Comparison of ENCODE assay signal across 19 cellular contexts in the genomic region with DNA sequence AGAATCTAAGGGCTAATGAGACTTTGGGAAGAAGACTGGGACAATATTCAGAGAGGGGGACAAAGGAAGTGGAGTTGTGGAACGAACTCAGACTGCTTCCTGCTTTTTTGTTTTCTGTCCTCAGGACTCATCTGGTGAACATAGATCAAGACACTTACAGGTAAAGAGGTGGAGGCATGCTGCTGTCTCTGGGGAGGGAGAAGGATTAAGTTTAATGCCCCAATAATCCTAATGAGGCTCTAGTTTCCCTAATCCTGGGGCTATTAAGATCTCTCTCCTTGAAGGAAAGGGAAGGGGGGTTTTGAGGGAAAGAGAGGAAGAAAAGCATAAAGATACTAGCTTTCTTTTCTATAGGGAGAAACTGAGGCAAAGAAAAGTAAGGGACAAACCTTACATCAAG. TPM values are rescaled to one million over a fixed set of nuclear protein-coding genes. Genes with fewer than 3 reads are reported as not detected.
DNase-seq lines count a peak whose midpoint lies in the region; ATAC-seq, FAIRE-seq and TF ChIP-seq lines count a peak whose summit lies in the region.
"Had no signal": no experiment of that assay in that cellular context is flagged by ENCODE, and none has a peak within 500 bp of the region (broad histone marks: within the 10 kb centered on the region; RNA-seq: fewer than 3 reads in every experiment).

No MANE protein-coding gene starts in this region.

- no peak overlapping the region for H2BK120ac ChIP-seq in H9 (ENCODE audit: low read depth, low read length, poor library complexity, severe bottlenecking)

- WGBS in H9 (ENCODE audit: extremely low coverage, insufficient read length, low lambda C conversion rate), result no CpG with 5 or more reads among the region's 1 CpG
- 52% methylated on average over 1 of the region's 1 CpG for WGBS in K562 (ENCODE audit: insufficient coverage, low coverage, missing lambda C conversion rate)

- BruUV-seq in K562 (replicated peaks; lab: Mats Ljungman, UMichigan), result no TSS peak

- no peaks in the 10 kb centered on the region for H3K27me3 Mint-ChIP-seq in CD4-positive, alpha-beta T cell
- H3K27me3 Mint-ChIP-seq in H9 (ENCODE audit: low read depth), result no peaks in the 10 kb centered on the region

- H3K9me1 ChIP-seq in K562 (ENCODE audit: control insufficient read depth, insufficient read depth, low read length), result no peaks in the 10 kb centered on the region

- TF ChIP-seq RAD21 in K562 (CRISPR knock-in tag; conservative IDR thresholded peaks at IDR 0.05 in 1 of 2, IDR thresholded peaks at IDR 0.05 in 1 of 2), result no peak

- H3K23ac ChIP-seq in H9 (ENCODE audit: insufficient read length, low read depth, low read length), result no peak overlapping the region

- H3K9me3 ChIP-seq in CD4-positive, alpha-beta T cell (ENCODE audit: control insufficient read depth, low read length), result no peaks in the 10 kb centered on the region
- H3K9me3 ChIP-seq in H9 (ENCODE audit: control insufficient read depth, low read depth, low read length) (no peaks in the 10 kb centered on the region), K562 (replicated peaks; ENCODE audit: control insufficient read depth, insufficient read depth, low read depth, low read length) (no peaks in the 10 kb centered on the region), osteoblast (ENCODE audit: low read depth, low read length) (no peaks in the 10 kb centered on the region)
- H3K9me3 ChIP-seq: BE2C had no signal

- TF ChIP-seq EP300 in K562 (IDR thresholded peaks at IDR 0.05; ENCODE audit: low read length), result no peak

- H3K27me3 ChIP-seq in CD4-positive, alpha-beta T cell (ENCODE audit: control insufficient read depth, insufficient read depth, low read length), result no peaks in the 10 kb centered on the region
- no peaks in the 10 kb centered on the region for H3K27me3 ChIP-seq in H9 (ENCODE audit: insufficient read depth, low read length)
- H3K27me3 ChIP-seq in K562 (ENCODE audit: control insufficient read depth in 2 of 2, insufficient read depth in 2 of 2, low read length in 2 of 2), result no peaks in the 10 kb centered on the region
- H3K27me3 ChIP-seq in osteoblast (ENCODE audit: insufficient read depth, low read length), result no peaks in the 10 kb centered on the region
- H3K27me3 ChIP-seq: BE2C had no signal

- peak overlapping the region; percentile 13 for H3K4me3 Mint-ChIP-seq in CD4-positive, alpha-beta T cell
- H3K4me3 Mint-ChIP-seq in H9, result no peak overlapping the region

- H3K79me2 ChIP-seq in H9 (ENCODE audit: insufficient read depth, low read length) (no peaks in the 10 kb centered on the region), K562 (ENCODE audit: control insufficient read depth, insufficient read depth, low read length) (peaks cover 28% of the 10 kb centered on the region), osteoblast (ENCODE audit: insufficient read depth, low read length) (peaks cover 10% of the 10 kb centered on the region)

- no peak overlapping the region for H3K4me3 ChIP-seq in K562
- H3K4me3 ChIP-seq in osteoblast (ENCODE audit: insufficient read depth, low read length), result no peak overlapping the region

- CTCF ChIA-PET in CD4-positive, alpha-beta T cell (lab: Charles Lee), result no interaction called here
- CTCF ChIA-PET in K562 (lab: Yijun Ruan, JAX; ENCODE audit: low intra/inter-chr PET ratio), result interaction anchor here (0.6 kb wide), 1 partner anchor 91 kb away, joined by 4 read pairs; no protein-coding TSS in a partner anchor

- H3K79me1 ChIP-seq in H9 (ENCODE audit: insufficient read depth, low read depth, low read length, poor library complexity, severe bottlenecking), result no peaks in the 10 kb centered on the region

- peaks cover 11% of the 10 kb centered on the region for H3K36me3 Mint-ChIP-seq in CD4-positive, alpha-beta T cell (ENCODE audit: low read depth)
- peaks cover 18 to 53% (median 32%) of the 10 kb centered on the region in 3 experiments for H3K36me3 Mint-ChIP-seq in H9 (ENCODE audit: insufficient read depth in 1 of 3, low read depth in 3 of 3)

- no peak overlapping the region for H3K18ac ChIP-seq in H9 (ENCODE audit: insufficient read length, low read depth, low read length)

- DNase-seq in CD4-positive, alpha-beta T cell, result no peak
- no peak for DNase-seq in H9
- no peak for DNase-seq in K562 (ENCODE audit: extremely low read depth in 1 of 4, low spot score in 3 of 4)
- peak; percentile 26 for DNase-seq in osteoblast (ENCODE audit: insufficient read length, low spot score, missing footprints)
- no peak for DNase-seq in mucosa of gallbladder (ENCODE audit: low spot score)
- no peak for DNase-seq in substantia nigra (lab: John Stamatoyannopoulos, UW)
- DNase-seq: BE2C, DMS 273 treated with DMSO at 0.1 percent for 48 hours, GF-D8, NCI-H1048, NCI-H146, NCI-H510A treated with DMSO at 0.1 percent for 48 hours had no signal

- ATAC-seq in CD4-positive, alpha-beta T cell (ENCODE audit: poor library complexity), result no peak
- ATAC-seq in K562, result no peak
- ATAC-seq in HG03565 (IDR thresholded peaks at IDR 0.05; ENCODE audit: unreplicated experiment), result no peak
- ATAC-seq: Panc1, Right ventricle myocardium inferior had no signal

- no peak overlapping the region for H2BK20ac ChIP-seq in H9 (ENCODE audit: low read depth, low read length, poor library complexity, severe bottlenecking)

- H2AFZ ChIP-seq in H9 (ENCODE audit: low read length) (no peak overlapping the region), K562 (ENCODE audit: low read depth, low read length) (0 out of 2 replicates have a peak overlapping the region, but pooled peaks have one; percentile 5), osteoblast (ENCODE audit: low read length) (no peak overlapping the region)

- H3K9me3 Mint-ChIP-seq in CD4-positive, alpha-beta T cell, result no peaks in the 10 kb centered on the region
- H3K9me3 Mint-ChIP-seq in H9, result no peaks in the 10 kb centered on the region

- no peaks in the 10 kb centered on the region for H3K4me1 ChIP-seq in H9 (ENCODE audit: insufficient read depth, low read length)
- H3K4me1 ChIP-seq in K562 (replicated peaks in 1 of 2; ENCODE audit: control insufficient read depth in 2 of 2, insufficient read depth in 2 of 2, low read length in 2 of 2), result peaks cover 31 to 33% of the 10 kb centered on the region in 2 experiments
- peaks cover 9% of the 10 kb centered on the region for H3K4me1 ChIP-seq in osteoblast (ENCODE audit: insufficient read depth, low read length)

- H3K36me3 ChIP-seq in K562 (ENCODE audit: control insufficient read depth, insufficient read depth, low read length) (peaks cover 69% of the 10 kb centered on the region), osteoblast (ENCODE audit: insufficient read depth, low read length) (peaks cover 22% of the 10 kb centered on the region)

- H2AK5ac ChIP-seq in H9 (ENCODE audit: insufficient read length, low read length), result no peak overlapping the region

- H3K4me2 ChIP-seq in H9 (ENCODE audit: insufficient read depth, insufficient read length, low read length) (no peak overlapping the region), K562 (ENCODE audit: insufficient read depth, low read length) (peak overlapping the region; percentile 12; the same call in 1 of the 2 replicates), osteoblast (ENCODE audit: insufficient read depth, low read length) (no peak overlapping the region)

- TF ChIP-seq CTCF in CD4-positive, alpha-beta T cell (IDR thresholded peaks at IDR 0.05), result no peak
- TF ChIP-seq CTCF in H9 (conservative IDR thresholded peaks at IDR 0.05) (no peak), K562 (IDR thresholded peaks at IDR 0.05 in 2 of 3, conservative IDR thresholded peaks at IDR 0.05 in 1 of 3; ENCODE audit: insufficient read depth in 2 of 3, low read depth in 1 of 3, low read length in 3 of 3) (no peak), osteoblast (IDR thresholded peaks at IDR 0.05; ENCODE audit: extremely low read depth, low read depth, low read length) (no peak)

- H2BK15ac ChIP-seq in H9 (ENCODE audit: low read depth, low read length), result no peak overlapping the region

- in situ Hi-C loops in K562 (cut with MboI), result no loop called here

- no peak overlapping the region for H4K8ac ChIP-seq in H9 (replicated peaks; ENCODE audit: insufficient read length, low read depth, low read length)

- no peak overlapping the region for H3K4ac ChIP-seq in H9 (ENCODE audit: low read depth, low read length)

- H4K91ac ChIP-seq in H9 (ENCODE audit: insufficient read length, low read depth, low read length), result no peak overlapping the region

- H3T11ph ChIP-seq in H9 (ENCODE audit: low read length), result no peak overlapping the region

- no peak overlapping the region for H2BK5ac ChIP-seq in H9 (ENCODE audit: insufficient read length, low read length)

- H3K27ac Mint-ChIP-seq in CD4-positive, alpha-beta T cell, result no peak overlapping the region
- H3K27ac Mint-ChIP-seq in H9, result peak overlapping the region; percentile 31 to 50 (median 48); a peak in 6 of 7 replicates

- H3K9ac ChIP-seq in H9 (ENCODE audit: extremely low read depth, insufficient read length, low read length) (no peak overlapping the region), K562 (ENCODE audit: insufficient read depth in 1 of 2, low read depth in 2 of 2, low read length in 2 of 2) (peak overlapping the region; percentile 36 to 59)

- H4K5ac ChIP-seq in H9 (ENCODE audit: insufficient read length, low read depth, low read length), result no peak overlapping the region

- H2BK12ac ChIP-seq in H9 (ENCODE audit: insufficient read length, low read depth, low read length), result no peak overlapping the region

- no peak for FAIRE-seq in K562 (lab: Jason Lieb, UNC)
- FAIRE-seq: GM12892 had no signal

- H4K20me1 ChIP-seq in H9 (ENCODE audit: control insufficient read depth, insufficient read depth, insufficient read length) (no peaks in the 10 kb centered on the region), K562 (replicated peaks; ENCODE audit: control insufficient read depth, insufficient read depth, low read length) (no peaks in the 10 kb centered on the region), osteoblast (ENCODE audit: insufficient read depth, low read length) (no peaks in the 10 kb centered on the region)

- no peak overlapping the region for H3K56ac ChIP-seq in H9 (ENCODE audit: insufficient read length, low read depth, low read length)

- H3K27ac ChIP-seq in CD4-positive, alpha-beta T cell (ENCODE audit: low read depth, low read length), result no peak overlapping the region
- H3K27ac ChIP-seq in H9 (ENCODE audit: insufficient read length, low read depth, low read length) (no peak overlapping the region), K562 (ENCODE audit: extremely low read depth, low read depth, low read length) (peak overlapping the region; percentile 60), osteoblast (ENCODE audit: low read depth, low read length) (no peak overlapping the region), substantia nigra (ENCODE audit: low read depth, low read length, poor library complexity, severe bottlenecking) (no peak overlapping the region)

- POLR2A ChIA-PET in CD4-positive, alpha-beta T cell (lab: Charles Lee), result no interaction called here
- POLR2A ChIA-PET in K562 (lab: Yijun Ruan, JAX), result interaction anchor here (0.7 to 1.4 kb wide), 2 partner anchors 14 to 15 kb away, joined by 3 to 4 read pairs; partner anchors contain the start of gene DDAH2

- no peak for TF ChIP-seq POLR2A in K562 (conservative IDR thresholded peaks at IDR 0.05)

- intact Hi-C loops in CD4-positive, alpha-beta T cell (cut with DNase I, micrococcal nuclease), result no loop called here
- intact Hi-C loops in K562 (cut with micrococcal nuclease), result no loop called here

- peaks cover 7% of the 10 kb centered on the region for H3K23me2 ChIP-seq in H9 (ENCODE audit: insufficient read length, low read depth, low read length, poor library complexity, severe bottlenecking)

- peaks cover 15% of the 10 kb centered on the region for H3K4me1 Mint-ChIP-seq in CD4-positive, alpha-beta T cell (ENCODE audit: low read depth)
- H3K4me1 Mint-ChIP-seq in H9, result peaks cover 13 to 28% of the 10 kb centered on the region in 2 experiments

- H3K14ac ChIP-seq in H9 (ENCODE audit: insufficient read depth, low read length), result no peak overlapping the region

RNA-seq across cellular contexts. Expression of gene MSH5, which starts 4.6 kb away (rescaled TPM):
- total RNA-seq in CD4-positive, alpha-beta T cell, result 10 to 100 TPM; 13.6 to 13.7 TPM
- total RNA-seq in H9 (2021) (21.5 and 22.4 TPM in 2 replicates), K562 (2014; rRNA removed) (21.1 and 34.7 TPM in 2 replicates), K562 (2014; rRNA removed; fragmentation: Illumina TruSeq; extraction: Trizol) (46.6 and 47.6 TPM in 2 replicates), K562 (2015; rRNA removed; fragmentation: Illumina TruSeq; extraction: Trizol) (34.3 and 37.9 TPM in 2 replicates), K562 (2021) (75.4 and 82.7 TPM in 2 replicates), osteoblast (12.4 and 13.0 TPM in 2 replicates), mucosa of gallbladder (19.7 TPM)
- total RNA-seq in K562 (2011; cell fraction: chromatin; rRNA removed; ENCODE audit: low replicate concordance), result 1,865 and 2,284 TPM in 2 replicates
- 827 and 897 TPM in 2 replicates for total RNA-seq in K562 (2011; cell fraction: nucleolus; rRNA removed)
- 1,204 and 1,437 TPM in 2 replicates for total RNA-seq in K562 (2011; cell fraction: nucleoplasm; rRNA removed)
- polyA plus RNA-seq in K562 (2011; rRNA removed) (104 and 202 TPM in 2 replicates), K562 (2014; fragmentation: Illumina TruSeq; extraction: Trizol) (52.5 and 52.8 TPM in 2 replicates), K562 (2014; fragmentation: Nextera tagmentation; extraction: Ambion mirVana) (10 to 100 TPM; 12.5 to 14.0 TPM), K562 (2014; rRNA removed) (80.2 and 84.7 TPM in 2 replicates)
- polyA plus RNA-seq in K562 (2011; cell fraction: cytosol; rRNA removed), result 42.0 and 70.8 TPM in 2 replicates
- polyA plus RNA-seq in K562 (2011; cell fraction: nucleus; rRNA removed), result 1,103 and 1,564 TPM in 2 replicates
- 30.9 and 84.7 TPM in 2 replicates for polyA plus RNA-seq in K562 (2012)
- polyA minus RNA-seq in K562 (2011; rRNA and poly(A)+ RNA removed), result 112 and 145 TPM in 2 replicates
- polyA minus RNA-seq in K562 (2011; cell fraction: cytosol; rRNA and poly(A)+ RNA removed), result 40.0 and 59.2 TPM in 2 replicates
- 239 and 424 TPM in 2 replicates for polyA minus RNA-seq in K562 (2011; cell fraction: nucleus; rRNA and poly(A)+ RNA removed)

RNA-seq across cellular contexts. Expression of gene CLIC1, which starts 8.1 kb away (rescaled TPM):
- total RNA-seq in CD4-positive, alpha-beta T cell, result 10 to 100 TPM; 61.2 to 61.5 TPM
- 265 and 266 TPM in 2 replicates for total RNA-seq in H9 (2021)
- total RNA-seq in K562 (2011; cell fraction: chromatin; rRNA removed; ENCODE audit: low replicate concordance), result 323 and 864 TPM in 2 replicates
- total RNA-seq in K562 (2011; cell fraction: nucleolus; rRNA removed), result 1,156 and 1,371 TPM in 2 replicates
- total RNA-seq in K562 (2011; cell fraction: nucleoplasm; rRNA removed), result 762 and 847 TPM in 2 replicates
- 1,815 and 2,459 TPM in 2 replicates for total RNA-seq in K562 (2014; rRNA removed)
- 1,777 and 1,808 TPM in 2 replicates for total RNA-seq in K562 (2014; rRNA removed; fragmentation: Illumina TruSeq; extraction: Trizol)
- 1,968 and 1,998 TPM in 2 replicates for total RNA-seq in K562 (2015; rRNA removed; fragmentation: Illumina TruSeq; extraction: Trizol)
- 1,487 and 1,494 TPM in 2 replicates for total RNA-seq in K562 (2021)
- 1,850 and 2,419 TPM in 2 replicates for polyA plus RNA-seq in K562 (2011; rRNA removed)
- polyA plus RNA-seq in K562 (2011; cell fraction: cytosol; rRNA removed), result 2,072 and 2,650 TPM in 2 replicates
- polyA plus RNA-seq in K562 (2011; cell fraction: nucleus; rRNA removed), result 706 and 710 TPM in 2 replicates
- 1,359 and 2,108 TPM in 2 replicates for polyA plus RNA-seq in K562 (2012)
- 2,238 and 2,336 TPM in 2 replicates for polyA plus RNA-seq in K562 (2014; fragmentation: Illumina TruSeq; extraction: Trizol)
- 1,000 to 10,000 TPM; 1,267 to 1,594 TPM for polyA plus RNA-seq in K562 (2014; fragmentation: Nextera tagmentation; extraction: Ambion mirVana)
- 1,650 and 1,824 TPM in 2 replicates for polyA plus RNA-seq in K562 (2014; rRNA removed)
- polyA minus RNA-seq in K562 (2011; rRNA and poly(A)+ RNA removed), result 1,034 and 1,248 TPM in 2 replicates
- 611 and 812 TPM in 2 replicates for polyA minus RNA-seq in K562 (2011; cell fraction: cytosol; rRNA and poly(A)+ RNA removed)
- 223 and 327 TPM in 2 replicates for polyA minus RNA-seq in K562 (2011; cell fraction: nucleus; rRNA and poly(A)+ RNA removed)
- 502 and 581 TPM in 2 replicates for total RNA-seq in osteoblast
- 394 TPM for total RNA-seq in mucosa of gallbladder

RNA-seq across cellular contexts. Expression of gene DDAH2, which starts 15.3 kb away (rescaled TPM):
- 1 to 10 TPM; 3.0 to 3.3 TPM for total RNA-seq in CD4-positive, alpha-beta T cell
- total RNA-seq in H9 (2021) (70.5 and 73.2 TPM in 2 replicates), K562 (2014; rRNA removed) (45.4 and 59.1 TPM in 2 replicates), K562 (2014; rRNA removed; fragmentation: Illumina TruSeq; extraction: Trizol) (10.6 and 12.7 TPM in 2 replicates), K562 (2015; rRNA removed; fragmentation: Illumina TruSeq; extraction: Trizol) (32.3 and 34.6 TPM in 2 replicates), K562 (2021) (31.4 and 36.3 TPM in 2 replicates), osteoblast (96.6 and 97.5 TPM in 2 replicates), mucosa of gallbladder (130 TPM)
- total RNA-seq in K562 (2011; cell fraction: chromatin; rRNA removed; ENCODE audit: low replicate concordance), result 32.6 and 90.1 TPM in 2 replicates
- 71.7 and 82.4 TPM in 2 replicates for total RNA-seq in K562 (2011; cell fraction: nucleolus; rRNA removed)
- total RNA-seq in K562 (2011; cell fraction: nucleoplasm; rRNA removed), result 58.1 and 66.3 TPM in 2 replicates
- polyA plus RNA-seq in K562 (2011; rRNA removed) (21.4 and 30.4 TPM in 2 replicates), K562 (2014; fragmentation: Illumina TruSeq; extraction: Trizol) (15.6 and 29.3 TPM in 2 replicates), K562 (2014; fragmentation: Nextera tagmentation; extraction: Ambion mirVana) (1 to 10 TPM; 1.8 to 3.4 TPM), K562 (2014; rRNA removed) (36.2 and 42.1 TPM in 2 replicates)
- polyA plus RNA-seq in K562 (2011; cell fraction: cytosol; rRNA removed), result 43.7 and 63.5 TPM in 2 replicates
- polyA plus RNA-seq in K562 (2011; cell fraction: nucleus; rRNA removed), result 124 and 167 TPM in 2 replicates
- 54.5 and 69.9 TPM in 2 replicates for polyA plus RNA-seq in K562 (2012)
- 3.4 and 4.6 TPM in 2 replicates for polyA minus RNA-seq in K562 (2011; rRNA and poly(A)+ RNA removed)
- 9.1 and 12.9 TPM in 2 replicates for polyA minus RNA-seq in K562 (2011; cell fraction: cytosol; rRNA and poly(A)+ RNA removed)
- 21.1 and 26.4 TPM in 2 replicates for polyA minus RNA-seq in K562 (2011; cell fraction: nucleus; rRNA and poly(A)+ RNA removed)

RNA-seq across cellular contexts. Expression of gene SAPCD1, which starts 18.0 kb away (rescaled TPM):
- 1 to 10 TPM; 2.7 to 2.8 TPM for total RNA-seq in CD4-positive, alpha-beta T cell
- total RNA-seq in H9 (2021) (3.2 and 4.3 TPM in 2 replicates), K562 (2014; rRNA removed) (5.9 and 6.5 TPM in 2 replicates), K562 (2014; rRNA removed; fragmentation: Illumina TruSeq; extraction: Trizol) (7.0 and 7.4 TPM in 2 replicates), K562 (2015; rRNA removed; fragmentation: Illumina TruSeq; extraction: Trizol) (5.8 and 7.5 TPM in 2 replicates), K562 (2021) (13.4 and 15.8 TPM in 2 replicates), osteoblast (0.59 and 1.4 TPM in 2 replicates), mucosa of gallbladder (2.7 TPM)
- 127 and 183 TPM in 2 replicates for total RNA-seq in K562 (2011; cell fraction: chromatin; rRNA removed; ENCODE audit: low replicate concordance)
- 43.2 and 49.2 TPM in 2 replicates for total RNA-seq in K562 (2011; cell fraction: nucleolus; rRNA removed)
- 129 and 205 TPM in 2 replicates for total RNA-seq in K562 (2011; cell fraction: nucleoplasm; rRNA removed)
- polyA plus RNA-seq in K562 (2011; rRNA removed) (11.7 and 17.8 TPM in 2 replicates), K562 (2014; fragmentation: Illumina TruSeq; extraction: Trizol) (12.9 and 18.4 TPM in 2 replicates), K562 (2014; fragmentation: Nextera tagmentation; extraction: Ambion mirVana) (1 to 10 TPM; 2.6 to 3.2 TPM), K562 (2014; rRNA removed) (17.1 and 30.2 TPM in 2 replicates)
- polyA plus RNA-seq in K562 (2011; cell fraction: cytosol; rRNA removed), result 4.3 and 5.0 TPM in 2 replicates
- 169 and 188 TPM in 2 replicates for polyA plus RNA-seq in K562 (2011; cell fraction: nucleus; rRNA removed)
- polyA plus RNA-seq in K562 (2012), result 14.3 and 26.9 TPM in 2 replicates
- polyA minus RNA-seq in K562 (2011; rRNA and poly(A)+ RNA removed), result 3.2 and 4.9 TPM in 2 replicates
- 4.2 TPM in 1 of 2 replicates, not detected in the other for polyA minus RNA-seq in K562 (2011; cell fraction: cytosol; rRNA and poly(A)+ RNA removed)
- polyA minus RNA-seq in K562 (2011; cell fraction: nucleus; rRNA and poly(A)+ RNA removed), result 10.4 and 14.8 TPM in 2 replicates

RNA-seq across cellular contexts. Expression of gene MPIG6B, which starts 21.2 kb away (rescaled TPM):
- under 1 TPM; 0.11 to 0.17 TPM for total RNA-seq in CD4-positive, alpha-beta T cell
- not detected in 2 replicates for total RNA-seq in H9 (2021)
- total RNA-seq in K562 (2011; cell fraction: chromatin; rRNA removed; ENCODE audit: low replicate concordance), result 0.23 and 0.79 TPM in 2 replicates
- total RNA-seq in K562 (2011; cell fraction: nucleolus; rRNA removed), result 0.79 and 0.83 TPM in 2 replicates
- 0.73 and 1.4 TPM in 2 replicates for total RNA-seq in K562 (2011; cell fraction: nucleoplasm; rRNA removed)
- total RNA-seq in K562 (2014; rRNA removed), result 0.45 TPM in 1 of 2 replicates, not detected in the other
- total RNA-seq in K562 (2014; rRNA removed; fragmentation: Illumina TruSeq; extraction: Trizol), result 0.11 and 0.13 TPM in 2 replicates
- total RNA-seq in K562 (2015; rRNA removed; fragmentation: Illumina TruSeq; extraction: Trizol), result 0.14 TPM in 1 of 2 replicates, not detected in the other
- 0.47 and 0.75 TPM in 2 replicates for total RNA-seq in K562 (2021)
- polyA plus RNA-seq in K562 (2011; rRNA removed), result 0.24 and 0.30 TPM in 2 replicates
- 0.36 and 0.44 TPM in 2 replicates for polyA plus RNA-seq in K562 (2011; cell fraction: cytosol; rRNA removed)
- polyA plus RNA-seq in K562 (2011; cell fraction: nucleus; rRNA removed), result 0.80 and 2.1 TPM in 2 replicates
- polyA plus RNA-seq in K562 (2012), result 0.73 and 1.2 TPM in 2 replicates
- 0.75 and 0.77 TPM in 2 replicates for polyA plus RNA-seq in K562 (2014; fragmentation: Illumina TruSeq; extraction: Trizol)
- under 1 TPM; 0.15 to 0.32 TPM for polyA plus RNA-seq in K562 (2014; fragmentation: Nextera tagmentation; extraction: Ambion mirVana)
- 0.27 and 1.2 TPM in 2 replicates for polyA plus RNA-seq in K562 (2014; rRNA removed)
- 0.18 TPM in 1 of 2 replicates, not detected in the other for polyA minus RNA-seq in K562 (2011; rRNA and poly(A)+ RNA removed)
- polyA minus RNA-seq in K562 (2011; cell fraction: cytosol; rRNA and poly(A)+ RNA removed), result 0.48 TPM in 1 of 2 replicates, not detected in the other
- 0.33 and 0.40 TPM in 2 replicates for polyA minus RNA-seq in K562 (2011; cell fraction: nucleus; rRNA and poly(A)+ RNA removed)
- not detected in 2 replicates for total RNA-seq in osteoblast
- total RNA-seq in mucosa of gallbladder, result 0.37 TPM
- total RNA-seq: Daoy, H4, MCF 10A had no signal
